25 cellular contexts compared by ENCODE assay signal in the genomic region with DNA sequence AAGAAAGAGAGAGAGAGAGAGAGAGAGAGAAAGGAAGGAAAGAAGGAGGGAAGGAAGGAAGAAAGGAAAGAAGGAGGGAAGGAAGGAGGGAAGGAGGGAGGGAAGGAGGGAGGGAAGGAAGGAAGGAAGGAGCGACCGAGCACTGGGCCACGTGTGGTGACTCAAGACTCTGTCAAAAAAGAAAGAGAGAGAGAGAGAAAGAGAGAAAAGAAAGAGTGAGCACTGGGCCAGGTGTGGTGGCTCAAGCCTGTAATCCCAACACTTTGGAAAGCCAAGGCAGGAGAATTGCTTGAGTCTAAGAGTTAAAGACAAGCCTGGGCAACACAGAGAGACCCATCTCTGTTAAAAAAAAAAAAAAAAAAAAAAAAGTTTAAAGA. TPM values are rescaled to one million over a fixed set of nuclear protein-coding genes. Genes with fewer than 3 reads are reported as not detected.
DNase-seq lines count a peak whose midpoint lies in the region; ATAC-seq and TF ChIP-seq lines count a peak whose summit lies in the region.
"Had no signal": no experiment of that assay in that cellular context is flagged by ENCODE, and none has a peak within 500 bp of the region (broad histone marks: within the 10 kb centered on the region; RNA-seq: fewer than 3 reads in every experiment).

No MANE protein-coding gene starts in this region.

- H3K27ac Mint-ChIP-seq in MCF 10A (ENCODE audit: low read depth, unreplicated experiment) (peak overlapping the region; percentile 80), mesothelial cell of epicardium (no peak overlapping the region), GM23338 (no peak overlapping the region)
- H3K27ac Mint-ChIP-seq: activated CD4-positive, alpha-beta T cell treated with anti-CD3 and anti-CD28 coated beads, Interleukin-2, amount 10 ng/mL, durations not matched to agents 7 days and 5 days; activated T-helper 1 cell treated with anti-CD3 and anti-CD28 coated beads, Interleukin-12 subunit alpha, Interleukin-12 subunit beta, Interleukin-2, Interleukin-4 antibody, amounts not matched to agents 30 ng/mL and 10 ng/mL and 1 ng/mL, durations not matched to agents 14 hours and 24 hours and 36 hours had no signal

- H3K4me3 ChIP-seq in breast epithelium: no peak overlapping the region
- no peak overlapping the region for H3K4me3 ChIP-seq in duodenal mucosa (ENCODE audit: low read depth in 1 of 2, low read length in 2 of 2)
- H3K4me3 ChIP-seq in lower lobe of right lung: no peak overlapping the region
- H3K4me3 ChIP-seq in GM23338: no peak overlapping the region
- H3K4me3 ChIP-seq: dorsolateral prefrontal cortex, right atrium auricular region, tibial artery had no signal

- H3K27ac ChIP-seq in breast epithelium (peak overlapping the region in 1 of 2 donors; percentile 74), duodenal mucosa (ENCODE audit: low read depth, low read length) (peak overlapping the region; percentile 6), lower lobe of right lung (no peak overlapping the region), GM23338 (ENCODE audit: low read depth) (no peak overlapping the region)
- H3K27ac ChIP-seq: 22Rv1, dorsolateral prefrontal cortex, tibial artery had no signal

- BruUV-seq in MCF 10A (replicated peaks; lab: Mats Ljungman, UMichigan): no TSS peak

- no peak overlapping the region for H3K4me2 ChIP-seq in GM23338

- no peak for TF ChIP-seq POLR2A in breast epithelium (IDR thresholded peaks at IDR 0.05)

- H3K9me2 ChIP-seq in GM23338 (ENCODE audit: insufficient read depth): no peaks in the 10 kb centered on the region

- H3F3A ChIP-seq in GM23338 (replicated peaks; ENCODE audit: low read depth): no peaks in the 10 kb centered on the region; the same call in 1 of the 2 replicates

- no peaks in the 10 kb centered on the region for H4K20me1 ChIP-seq in GM23338 (replicated peaks; ENCODE audit: insufficient read depth)

- peak overlapping the region in 1 of 2 donors; percentile 43 for H3K9ac ChIP-seq in duodenal mucosa (ENCODE audit: low read depth in 1 of 2, low read length in 2 of 2)

- intact Hi-C loops in MCF 10A (cut with micrococcal nuclease): no loop called here
- intact Hi-C loops in breast epithelium (cut with DNase I; ENCODE audit: low total_unique reads): no loop called here
- intact Hi-C loops in lower lobe of right lung (cut with DNase I): no loop called here

- no peaks in the 10 kb centered on the region for H3K27me3 Mint-ChIP-seq in MCF 10A (ENCODE audit: insufficient read depth, unreplicated experiment)
- no peaks in the 10 kb centered on the region for H3K27me3 Mint-ChIP-seq in mesothelial cell of epicardium (ENCODE audit: low read depth)
- peaks cover 8% of the 10 kb centered on the region for H3K27me3 Mint-ChIP-seq in GM23338 (ENCODE audit: insufficient read depth, low read depth, poor library complexity)

- H3K27me3 ChIP-seq in breast epithelium (no peaks in the 10 kb centered on the region), duodenal mucosa (ENCODE audit: control insufficient read depth in 1 of 2, insufficient read depth in 2 of 2, low read length in 2 of 2) (no peaks in the 10 kb centered on the region), lower lobe of right lung (ENCODE audit: low read depth) (no peaks in the 10 kb centered on the region), GM23338 (ENCODE audit: insufficient read depth) (no peaks in the 10 kb centered on the region)
- H3K27me3 ChIP-seq: dorsolateral prefrontal cortex, right atrium auricular region, tibial artery had no signal

- no peaks in the 10 kb centered on the region for H3K9me3 ChIP-seq in breast epithelium
- H3K9me3 ChIP-seq in duodenal mucosa (ENCODE audit: control insufficient read depth in 1 of 2, low read length in 2 of 2): no peaks in the 10 kb centered on the region
- H3K9me3 ChIP-seq in lower lobe of right lung: no peaks in the 10 kb centered on the region
- H3K9me3 ChIP-seq: right atrium auricular region, tibial artery had no signal

- POLR2A ChIA-PET in MCF 10A (lab: Yijun Ruan, JAX): interaction anchor here (0.9 to 2.6 kb wide), 11 partner anchors 8 to 90 kb away, joined by 3 to 13 read pairs (median 5); a partner anchor contains a TSS
- POLR2A ChIA-PET in GM10248 (lab: Yijun Ruan, JAX): no interaction called here

- H3K4me1 ChIP-seq in breast epithelium (no peaks in the 10 kb centered on the region), duodenal mucosa (ENCODE audit: control insufficient read depth in 1 of 2, insufficient read depth in 2 of 2, low read length in 2 of 2) (peaks cover 29 to 31% of the 10 kb centered on the region in 2 donors), lower lobe of right lung (peaks cover 12% of the 10 kb centered on the region), GM23338 (ENCODE audit: insufficient read depth) (0 out of 2 replicates have a peak, but pooled peaks cover 3% of the 10 kb centered on the region)

- H3K36me3 Mint-ChIP-seq in MCF 10A (ENCODE audit: insufficient read depth, unreplicated experiment) (peaks cover 16% of the 10 kb centered on the region), mesothelial cell of epicardium (no peaks in the 10 kb centered on the region), GM23338 (ENCODE audit: low read depth) (peaks cover 10% of the 10 kb centered on the region; the same call in 2 of the 3 replicates)

- no peak for DNase-seq in MCF 10A (ENCODE audit: unreplicated experiment)
- DNase-seq in breast epithelium (ENCODE audit: low spot score in 2 of 2): no peak
- peak; percentile 1 for DNase-seq in lower lobe of right lung
- no peak for DNase-seq in globus pallidus (ENCODE audit: low spot score)
- DNase-seq in mesothelial cell of epicardium (ENCODE audit: low spot score in 2 of 2, unreplicated experiment in 2 of 2): no peak
- no peak for DNase-seq in GM23338 (ENCODE audit: low spot score)
- no peak for DNase-seq in GM10248 (ENCODE audit: extremely low spot score)
- DNase-seq: activated CD4-positive, alpha-beta T cell treated with anti-CD3 and anti-CD28 coated beads, Interleukin-2, amount 10 ng/mL, durations not matched to agents 7 days and 5 days; activated naive CD4-positive, alpha-beta T cell treated with anti-CD3 and anti-CD28 coated beads, Interleukin-2, amount 50 U/mL, for 16 hours; AML-193; dorsolateral prefrontal cortex; midbrain; NCI-H1048; NCI-H2029; NCI-H2227 treated with DMSO at 0.1 percent for 48 hours; stimulated activated CD4-positive, alpha-beta T cell treated with anti-CD3 and anti-CD28 coated beads, Interleukin-4, amount 100 ng/mL, for 4 hours; stimulated activated naive CD8-positive, alpha-beta T cell treated with anti-CD3 and anti-CD28 coated beads, Interleukin-15, Interleukin-2, amounts not matched to agents 100 U/mL and 50 U/mL, for 24 hours; T1000; tibial artery had no signal

- H3K36me3 ChIP-seq in breast epithelium (no peaks in the 10 kb centered on the region), duodenal mucosa (ENCODE audit: control insufficient read depth in 1 of 2, insufficient read depth in 2 of 2, low read length in 2 of 2) (no peaks in the 10 kb centered on the region), lower lobe of right lung (no peaks in the 10 kb centered on the region), GM23338 (ENCODE audit: insufficient read depth) (no peaks in the 10 kb centered on the region)
- H3K36me3 ChIP-seq: right atrium auricular region, tibial artery had no signal

- H3K9me3 Mint-ChIP-seq in MCF 10A (ENCODE audit: unreplicated experiment): no peaks in the 10 kb centered on the region
- H3K9me3 Mint-ChIP-seq in mesothelial cell of epicardium: peaks cover 8% of the 10 kb centered on the region
- peaks cover 17% of the 10 kb centered on the region for H3K9me3 Mint-ChIP-seq in GM23338
- H3K9me3 Mint-ChIP-seq: activated CD4-positive, alpha-beta T cell treated with anti-CD3 and anti-CD28 coated beads, Interleukin-2, amount 10 ng/mL, durations not matched to agents 7 days and 5 days; activated T-helper 1 cell treated with anti-CD3 and anti-CD28 coated beads, Interleukin-12 subunit alpha, Interleukin-12 subunit beta, Interleukin-2, Interleukin-4 antibody, amounts not matched to agents 30 ng/mL and 10 ng/mL and 1 ng/mL, durations not matched to agents 14 hours and 24 hours and 36 hours; central memory CD8-positive, alpha-beta T cell had no signal

- ATAC-seq in lower lobe of right lung (no peak), GM23338 (no peak)
- ATAC-seq: stimulated activated naive CD8-positive, alpha-beta T cell treated with anti-CD3 and anti-CD28 coated beads, Interleukin-15, Interleukin-2, amounts not matched to agents 100 U/mL and 50 U/mL, for 24 hours had no signal

- TF ChIP-seq CTCF in MCF 10A (IDR thresholded peaks at IDR 0.05; ENCODE audit: unreplicated experiment) (no peak), breast epithelium (IDR thresholded peaks at IDR 0.05) (no peak), lower lobe of right lung (IDR thresholded peaks at IDR 0.05) (no peak), mesothelial cell of epicardium (IDR thresholded peaks at IDR 0.05; ENCODE audit: unreplicated experiment) (no peak), GM23338 (conservative IDR thresholded peaks at IDR 0.05; ENCODE audit: low read depth in 2 of 2) (no peak), GM10248 (IDR thresholded peaks at IDR 0.05; ENCODE audit: control extremely low read depth, extremely low read depth, low read depth, missing control alignments) (no peak)

- H3K79me2 ChIP-seq in GM23338 (replicated peaks; ENCODE audit: insufficient read depth): no peaks in the 10 kb centered on the region

- CTCF ChIA-PET in MCF 10A (lab: Yijun Ruan, JAX): interaction anchor here (0.6 to 1.8 kb wide), 5 partner anchors 9 to 137 kb away, joined by 4 to 6 read pairs (median 5); no protein-coding TSS in a partner anchor
- CTCF ChIA-PET in GM10248 (lab: Yijun Ruan, JAX): interaction anchor here (1.3 to 2.0 kb wide), 4 partner anchors 9 to 98 kb away, joined by 3 to 17 read pairs (median 4); no protein-coding TSS in a partner anchor

- no peak overlapping the region for H2AFZ ChIP-seq in GM23338

- H3K4me3 Mint-ChIP-seq in MCF 10A (ENCODE audit: unreplicated experiment) (no peak overlapping the region), mesothelial cell of epicardium (no peak overlapping the region), GM23338 (no peak overlapping the region)
- H3K4me3 Mint-ChIP-seq: activated CD4-positive, alpha-beta T cell treated with anti-CD3 and anti-CD28 coated beads, Interleukin-2, amount 10 ng/mL, durations not matched to agents 7 days and 5 days; activated T-helper 1 cell treated with anti-CD3 and anti-CD28 coated beads, Interleukin-12 subunit alpha, Interleukin-12 subunit beta, Interleukin-2, Interleukin-4 antibody, amounts not matched to agents 30 ng/mL and 10 ng/mL and 1 ng/mL, durations not matched to agents 14 hours and 24 hours and 36 hours; central memory CD8-positive, alpha-beta T cell; nephron had no signal

- H3K4me1 Mint-ChIP-seq in MCF 10A (ENCODE audit: insufficient read depth, unreplicated experiment): peaks cover 18% of the 10 kb centered on the region
- H3K4me1 Mint-ChIP-seq in mesothelial cell of epicardium: peaks cover 14% of the 10 kb centered on the region
- peaks cover 9% of the 10 kb centered on the region for H3K4me1 Mint-ChIP-seq in GM23338
- H3K4me1 Mint-ChIP-seq: activated CD4-positive, alpha-beta T cell treated with anti-CD3 and anti-CD28 coated beads, Interleukin-2, amount 10 ng/mL, durations not matched to agents 7 days and 5 days; central memory CD8-positive, alpha-beta T cell had no signal

RNA-seq across cellular contexts. Expression of a gene that starts 16.3 kb away (rescaled TPM):
- total RNA-seq in MCF 10A (2022): not detected in 2 replicates
- 10 to 100 TPM; 11.9 to 43.6 (median 42.4) TPM for total RNA-seq in breast epithelium
- 2.9 TPM for total RNA-seq in lower lobe of right lung
- total RNA-seq in mesothelial cell of epicardium: 16.1 to 18.3 TPM (median 16.4 TPM) in 3 replicates
- 21.3 and 174 TPM in 2 replicates for total RNA-seq in GM23338 (2014; rRNA removed; shearing (Covaris generic))
- polyA plus RNA-seq in GM23338 (2016; fragmentation: Nextera tagmentation; extraction: Ambion mirVana): 15.7 and 18.0 TPM in 2 replicates
- total RNA-seq: activated CD4-positive, alpha-beta T cell treated with anti-CD3 and anti-CD28 coated beads, Interleukin-2, amount 10 ng/mL, durations not matched to agents 7 days and 5 days; activated T-helper 1 cell treated with anti-CD3 and anti-CD28 coated beads, Interleukin-12 subunit alpha, Interleukin-12 subunit beta, Interleukin-2, Interleukin-4 antibody, amounts not matched to agents 30 ng/mL and 10 ng/mL and 1 ng/mL, durations not matched to agents 14 hours and 24 hours and 36 hours had no signal

RNA-seq across cellular contexts. Expression of a gene that starts 47.7 kb away (rescaled TPM):
- 103 and 110 TPM in 2 replicates for total RNA-seq in MCF 10A (2022)
- 100 to 1,000 TPM; 232 to 256 (median 238) TPM for total RNA-seq in breast epithelium
- 165 TPM for total RNA-seq in lower lobe of right lung
- 65.4 to 70.4 TPM (median 68.9 TPM) in 3 replicates for total RNA-seq in mesothelial cell of epicardium
- total RNA-seq in GM23338 (2014; rRNA removed; shearing (Covaris generic)): 36.7 and 43.4 TPM in 2 replicates
- 24.3 and 28.5 TPM in 2 replicates for polyA plus RNA-seq in GM23338 (2016; fragmentation: Nextera tagmentation; extraction: Ambion mirVana)
